27 cellular contexts compared by ENCODE assay signal in genomic region chr9:76758476-76758875, GRCh38. TPM values are rescaled to one million over a fixed set of nuclear protein-coding genes. Genes with fewer than 3 reads are reported as not detected.
"Had no signal": no experiment of that assay in that cellular context is flagged by ENCODE, and none has a peak within 500 bp of the region (broad histone marks: within the 10 kb centered on the region; RNA-seq: fewer than 3 reads in every experiment).

No MANE protein-coding gene starts in this region.

- H3K36me3 Mint-ChIP-seq: activated CD4-positive, alpha-beta memory T cell treated with anti-CD3 and anti-CD28 coated beads for 36 hours had no signal

- DNase-seq: activated CD4-positive, alpha-beta memory T cell treated with anti-CD3 and anti-CD28 coated beads for 36 hours; activated CD4-positive, alpha-beta T cell treated with anti-CD3 and anti-CD28 coated beads for 48 hours; activated CD8-positive, alpha-beta memory T cell treated with anti-CD3 and anti-CD28 coated beads, Interleukin-2, amount 50 U/mL, for 4 hours; activated gamma-delta T cell treated with Interleukin-2 at 50 U/mL for 16 hours; activated naive CD4-positive, alpha-beta T cell treated with anti-CD3 and anti-CD28 coated beads, Interleukin-2, amount 50 U/mL, for 16 hours; activated T-cell treated with anti-CD3 and anti-CD28 coated beads, Interleukin-2, amount 50 U/mL, for 4 hours; amniotic stem cell; dermis blood vessel endothelial cell; effector CD4-positive, alpha-beta T cell; esophagus squamous epithelium; islet precursor cell; left ventricle myocardium inferior; mesendoderm; ovary; right lobe of liver; stimulated activated CD4-positive, alpha-beta T cell treated with anti-CD3 and anti-CD28 coated beads, Interleukin-2, amount 100 ng/mL, for 48 hours; stimulated activated naive CD4-positive, alpha-beta T cell treated with Interleukin-2 at 50 U/mL for 16 hours; transverse colon had no signal

- H3K27ac ChIP-seq: esophagus squamous epithelium, left ventricle myocardium inferior, ovary, right lobe of liver, transverse colon, VCaP had no signal

- H3K4me1 ChIP-seq: left ventricle myocardium inferior, right lobe of liver had no signal

- H3K4me3 ChIP-seq: esophagus squamous epithelium, left ventricle myocardium inferior, lung, ovary, right lobe of liver, transverse colon had no signal

- H3K27ac Mint-ChIP-seq: activated CD4-positive, alpha-beta memory T cell treated with anti-CD3 and anti-CD28 coated beads for 36 hours; activated T-helper 17 cell treated with anti-CD3 and anti-CD28 coated beads, Interleukin-2, amount 50 U/mL, for 72 hours; nephron; progenitor cell of endocrine pancreas; T-helper 2 cell treated with Interferon-gamma antibody and Interleukin-4, amounts not matched to agents 5 μg/mL and 100 μg/mL, for 36 hours had no signal

- ATAC-seq: activated CD4-positive, CD25-positive, alpha-beta regulatory T cell treated with anti-CD3 and anti-CD28 coated beads, Interleukin-2, amount 50 U/mL, for 24 hours; activated T-cell treated with anti-CD3 and anti-CD28 coated beads, Interleukin-2, amount 50 U/mL, for 4 hours; activated T-helper 17 cell treated with anti-CD3 and anti-CD28 coated beads, Interleukin-2, amount 50 U/mL, for 72 hours; right lobe of liver had no signal

- H3K36me3 ChIP-seq: esophagus squamous epithelium, left ventricle myocardium inferior, ovary, right lobe of liver, transverse colon had no signal

- H3K9me3 Mint-ChIP-seq: activated CD4-positive, alpha-beta memory T cell treated with anti-CD3 and anti-CD28 coated beads for 36 hours; activated T-cell treated with anti-CD3 and anti-CD28 coated beads, Interleukin-2, amount 50 U/mL, for 4 hours; activated T-helper 17 cell treated with anti-CD3 and anti-CD28 coated beads, Interleukin-2, amount 50 U/mL, for 72 hours; nephron; T-helper 2 cell treated with Interferon-gamma antibody and Interleukin-4, amounts not matched to agents 5 μg/mL and 100 μg/mL, for 36 hours had no signal

- H3K27me3 ChIP-seq: esophagus squamous epithelium, ovary, right lobe of liver, transverse colon had no signal

- H3K9me3 ChIP-seq: esophagus squamous epithelium, left ventricle myocardium inferior, ovary, right lobe of liver, transverse colon had no signal

- H3K4me3 Mint-ChIP-seq: activated CD4-positive, alpha-beta memory T cell treated with anti-CD3 and anti-CD28 coated beads for 36 hours; activated T-cell treated with anti-CD3 and anti-CD28 coated beads, Interleukin-2, amount 50 U/mL, for 4 hours; activated T-helper 17 cell treated with anti-CD3 and anti-CD28 coated beads, Interleukin-2, amount 50 U/mL, for 72 hours; nephron; T-helper 2 cell treated with Interferon-gamma antibody and Interleukin-4, amounts not matched to agents 5 μg/mL and 100 μg/mL, for 36 hours had no signal

RNA-seq across cellular contexts. Expression of gene PCA3, which starts 5.8 kb away (rescaled TPM):
- total RNA-seq: activated CD4-positive, alpha-beta memory T cell treated with anti-CD3 and anti-CD28 coated beads for 36 hours; activated CD8-positive, alpha-beta memory T cell treated with anti-CD3 and anti-CD28 coated beads for 36 hours; activated T-cell treated with anti-CD3 and anti-CD28 coated beads, Interleukin-2, amount 50 U/mL, for 4 hours; activated T-helper 17 cell treated with anti-CD3 and anti-CD28 coated beads, Interleukin-2, amount 50 U/mL, for 72 hours; esophagus squamous epithelium; left ventricle myocardium inferior; ovary; skeletal muscle tissue had no signal
- polyA plus RNA-seq: ovary had no signal
